28 cellular contexts compared by ENCODE assay signal in genomic region chr7:112347088-112347487, GRCh38.
"Had no signal": no experiment of that assay in that cellular context is flagged by ENCODE, and none has a peak within 500 bp of the region (broad histone marks: within the 10 kb centered on the region; RNA-seq: fewer than 3 reads in every experiment).

No MANE protein-coding gene starts in this region.

- H3K9me3 ChIP-seq: esophagus squamous epithelium, mucosa of descending colon had no signal

- H3K27me3 Mint-ChIP-seq: central memory CD8-positive, alpha-beta T cell; effector memory CD8-positive, alpha-beta T cell; memory B cell; naive B cell; natural killer cell treated with Interleukin-12 subunit alpha and Interleukin-12 subunit beta and Interleukin-15 and Interleukin-18, amount 100 ng/mL, for 72 hours; progenitor cell of endocrine pancreas; stimulated activated naive CD8-positive, alpha-beta T cell treated with anti-CD3 and anti-CD28 coated beads, Interleukin-15, amount 100 ng/mL, for 72 hours; type B pancreatic cell had no signal

- H3K4me1 ChIP-seq: neural progenitor cell, parathyroid adenoma, spleen, tibial artery had no signal

- ATAC-seq: effector memory CD8-positive, alpha-beta T cell; left colon; mucosa of descending colon; natural killer cell treated with Interleukin-12 subunit alpha and Interleukin-12 subunit beta and Interleukin-15 and Interleukin-18, amount 100 ng/mL, for 72 hours; stimulated activated naive CD8-positive, alpha-beta T cell treated with anti-CD3 and anti-CD28 coated beads, Interleukin-15, amount 100 ng/mL, for 72 hours had no signal

- DNase-seq: dermis blood vessel endothelial cell; effector memory CD8-positive, alpha-beta T cell; esophagus squamous epithelium; foreskin melanocyte; glutamatergic neuron; heart right ventricle; hippocampal formation; islet precursor cell; kidney glomerular epithelial cell; left colon; mucosa of descending colon; naive B cell; spleen; stimulated activated CD4-positive, alpha-beta T cell treated with anti-CD3 and anti-CD28 coated beads, Interleukin-2, amount 100 ng/mL, for 48 hours; stimulated activated naive CD4-positive, alpha-beta T cell; stimulated activated naive CD8-positive, alpha-beta T cell treated with anti-CD3 and anti-CD28 coated beads, Interleukin-15, amount 100 ng/mL, for 72 hours; tibial artery had no signal

- H3K4me3 Mint-ChIP-seq: central memory CD8-positive, alpha-beta T cell; effector memory CD8-positive, alpha-beta T cell; memory B cell; mesothelial cell of epicardium; naive B cell; natural killer cell treated with Interleukin-12 subunit alpha and Interleukin-12 subunit beta and Interleukin-15 and Interleukin-18, amount 100 ng/mL, for 72 hours; neural progenitor cell; stimulated activated naive CD8-positive, alpha-beta T cell treated with anti-CD3 and anti-CD28 coated beads, Interleukin-15, amount 100 ng/mL, for 72 hours; type B pancreatic cell had no signal

- H3K27ac ChIP-seq: coronary artery, esophagus squamous epithelium, neural progenitor cell, parathyroid adenoma, skin epidermis, spleen, tibial artery had no signal

- H3K27me3 ChIP-seq: esophagus squamous epithelium, heart right ventricle, neural progenitor cell, spleen, tibial artery had no signal

- H3K27ac Mint-ChIP-seq: effector memory CD8-positive, alpha-beta T cell; memory B cell; mesothelial cell of epicardium; natural killer cell treated with Interleukin-12 subunit alpha and Interleukin-12 subunit beta and Interleukin-15 and Interleukin-18, amount 100 ng/mL, for 72 hours; neural progenitor cell; progenitor cell of endocrine pancreas; stimulated activated naive CD8-positive, alpha-beta T cell treated with anti-CD3 and anti-CD28 coated beads, Interleukin-15, amount 100 ng/mL, for 72 hours; type B pancreatic cell had no signal

- H3K9me3 Mint-ChIP-seq: central memory CD8-positive, alpha-beta T cell; natural killer cell treated with Interleukin-12 subunit alpha and Interleukin-12 subunit beta and Interleukin-15 and Interleukin-18, amount 100 ng/mL, for 72 hours; neural progenitor cell; type B pancreatic cell had no signal

- H3K4me1 Mint-ChIP-seq: memory B cell; mesothelial cell of epicardium; neural progenitor cell; stimulated activated naive CD8-positive, alpha-beta T cell treated with anti-CD3 and anti-CD28 coated beads, Interleukin-15, amount 100 ng/mL, for 72 hours had no signal

- H3K4me3 ChIP-seq: coronary artery, esophagus squamous epithelium, heart right ventricle, lung, mucosa of descending colon, neural progenitor cell, skin epidermis, spleen, tibial artery had no signal
